ENCODE assay signal across 13 cellular contexts in genomic region chr7:130420943-130421578, GRCh38. TPM values are rescaled to one million over a fixed set of nuclear protein-coding genes. Genes with fewer than 3 reads are reported as not detected.
DNase-seq lines count a peak whose midpoint lies in the region; ATAC-seq, FAIRE-seq and TF ChIP-seq lines count a peak whose summit lies in the region.
"Had no signal": no experiment of that assay in that cellular context is flagged by ENCODE, and none has a peak within 500 bp of the region (broad histone marks: within the 10 kb centered on the region; RNA-seq: fewer than 3 reads in every experiment).

No MANE protein-coding gene starts in this region.

- H3K18ac ChIP-seq in trophoblast cell (ENCODE audit: low read length): no peak overlapping the region

- H2BK120ac ChIP-seq in trophoblast cell (ENCODE audit: insufficient read depth, low read length, poor library complexity): no peak overlapping the region

- no peak overlapping the region for H3K14ac ChIP-seq in trophoblast cell (ENCODE audit: low read length)

- H2BK12ac ChIP-seq in trophoblast cell (ENCODE audit: low read length): no peak overlapping the region

- no peak overlapping the region for H3K9ac ChIP-seq in trophoblast cell (ENCODE audit: low read length)

- no peak overlapping the region for H2AK5ac ChIP-seq in trophoblast cell (ENCODE audit: low read length)

- H3K4me3 ChIP-seq in BE2C (ENCODE audit: low read depth, low read length) (peak overlapping the region; percentile 15), mucosa of descending colon (no peak overlapping the region), small intestine (ENCODE audit: low read depth in 1 of 2, low read length in 2 of 2) (no peak overlapping the region), trophoblast cell (ENCODE audit: low read depth, low read length) (no peak overlapping the region)
- H3K4me3 ChIP-seq: esophagus muscularis mucosa had no signal

- no peak for FAIRE-seq in small intestine (lab: Jason Lieb, UNC)
- FAIRE-seq: GM19239 had no signal

- H3K27me3 ChIP-seq in BE2C (no peaks in the 10 kb centered on the region), small intestine (ENCODE audit: control insufficient read depth in 2 of 2, insufficient read depth in 2 of 2, low read length in 2 of 2) (no peaks in the 10 kb centered on the region), trophoblast cell (ENCODE audit: insufficient read depth, low read length) (no peaks in the 10 kb centered on the region)
- H3K27me3 ChIP-seq: esophagus muscularis mucosa had no signal

- H4K8ac ChIP-seq in trophoblast cell (ENCODE audit: low read depth, low read length): no peak overlapping the region

- H3K4me3 Mint-ChIP-seq in brain: peak overlapping the region; percentile 55 to 82 (median 59)

- H3K4me2 ChIP-seq in trophoblast cell (ENCODE audit: low read length): no peak overlapping the region

- H4K91ac ChIP-seq in trophoblast cell (ENCODE audit: low read depth, low read length): no peak overlapping the region

- H3K23ac ChIP-seq in trophoblast cell (ENCODE audit: low read length): no peak overlapping the region

- no peaks in the 10 kb centered on the region for H3K79me2 ChIP-seq in trophoblast cell (ENCODE audit: control insufficient read depth, insufficient read depth, low read length, poor library complexity)

- 65 to 78% (median 75%) methylated on average over 4 of the region's 4 CpGs for WGBS in small intestine, 3 donors
- WGBS in trophoblast cell (ENCODE audit: extremely low coverage, insufficient coverage, insufficient read length): no CpG with 5 or more reads among the region's 4 CpGs

- H3K9me3 Mint-ChIP-seq in brain: no peaks in the 10 kb centered on the region

- intact Hi-C loops in mucosa of descending colon (cut with DNase I, micrococcal nuclease): no loop called here

- H3K27ac Mint-ChIP-seq in brain: peak overlapping the region; percentile 92 to 99 (median 98)

- H4K12ac ChIP-seq in trophoblast cell (ENCODE audit: low read depth, low read length): no peak overlapping the region

- peak; percentile 11 for ATAC-seq in mucosa of descending colon
- no peak for ATAC-seq in GM18909 (IDR thresholded peaks at IDR 0.05; ENCODE audit: poor library complexity, unreplicated experiment)

- H3K36me3 ChIP-seq in BE2C (no peaks in the 10 kb centered on the region; the same call in 1 of the 2 replicates), mucosa of descending colon (ENCODE audit: low read depth) (no peaks in the 10 kb centered on the region), small intestine (ENCODE audit: control insufficient read depth in 2 of 2, insufficient read depth in 2 of 2, low read length in 2 of 2) (no peaks in the 10 kb centered on the region), trophoblast cell (ENCODE audit: control insufficient read depth in 1 of 2, insufficient read depth in 2 of 2, low read length in 2 of 2) (no peaks in the 10 kb centered on the region)
- H3K36me3 ChIP-seq: esophagus muscularis mucosa had no signal

- no peak overlapping the region for H2AFZ ChIP-seq in trophoblast cell (ENCODE audit: insufficient read depth, low read length, poor library complexity)

- DNase-seq in BE2C: no peak
- peak; percentile 79 to 82 for DNase-seq in NCI-H1930 (lab: John Stamatoyannopoulos, UW)
- DNase-seq in mucosa of descending colon: no peak
- DNase-seq in small intestine: no peak
- no peak for DNase-seq in trophoblast cell
- DNase-seq in OCI-M1 (lab: John Stamatoyannopoulos, UW): no peak
- DNase-seq: activated CD4-positive, alpha-beta T cell treated with anti-CD3 and anti-CD28 coated beads, Interleukin-2, amount 50 U/mL, for 4 hours; H7 had no signal

- peaks cover 82% of the 10 kb centered on the region for H3K4me1 Mint-ChIP-seq in brain

- TF ChIP-seq CTCF in BE2C (IDR thresholded peaks at IDR 0.05; ENCODE audit: low read depth, low read length): no peak
- TF ChIP-seq CTCF in brain (conservative IDR thresholded peaks at IDR 0.05): no peak
- no peak for TF ChIP-seq CTCF in mucosa of descending colon (IDR thresholded peaks at IDR 0.05)

- H3K4me1 ChIP-seq in BE2C: peaks cover 15% of the 10 kb centered on the region
- H3K4me1 ChIP-seq in mucosa of descending colon (ENCODE audit: low read depth): no peaks in the 10 kb centered on the region
- H3K4me1 ChIP-seq in small intestine (ENCODE audit: control insufficient read depth in 2 of 2, insufficient read depth in 1 of 2, low read depth in 1 of 2, low read length in 1 of 2): no peaks in the 10 kb centered on the region
- peaks cover 3 to 6% of the 10 kb centered on the region in 2 experiments for H3K4me1 ChIP-seq in trophoblast cell (ENCODE audit: control insufficient read depth in 1 of 2, insufficient read depth in 2 of 2, low read length in 2 of 2)

- no peaks in the 10 kb centered on the region for H3K9me3 ChIP-seq in BE2C
- no peaks in the 10 kb centered on the region for H3K9me3 ChIP-seq in mucosa of descending colon
- no peaks in the 10 kb centered on the region for H3K9me3 ChIP-seq in small intestine (ENCODE audit: control insufficient read depth, low read depth)
- no peaks in the 10 kb centered on the region for H3K9me3 ChIP-seq in trophoblast cell (ENCODE audit: insufficient read depth, low read depth, low read length)
- H3K9me3 ChIP-seq: esophagus muscularis mucosa had no signal

- no peak overlapping the region for H2BK5ac ChIP-seq in trophoblast cell (ENCODE audit: low read depth, low read length, poor library complexity)

- no peak overlapping the region for H3K27ac ChIP-seq in small intestine (ENCODE audit: low read depth in 1 of 2, low read length in 1 of 2)
- no peak overlapping the region for H3K27ac ChIP-seq in trophoblast cell (ENCODE audit: low read depth, low read length)
- H3K27ac ChIP-seq: esophagus muscularis mucosa had no signal

- no peaks in the 10 kb centered on the region for H3K27me3 Mint-ChIP-seq in brain

- no peak overlapping the region for H3K4ac ChIP-seq in trophoblast cell (ENCODE audit: low read depth, low read length)

- H3K79me1 ChIP-seq in trophoblast cell (ENCODE audit: low read length): peaks cover 6% of the 10 kb centered on the region

- H3K36me3 Mint-ChIP-seq in brain: peaks cover 4% of the 10 kb centered on the region

RNA-seq across cellular contexts. Expression of gene CEP41, which starts 19.8 kb away (rescaled TPM):
- polyA plus RNA-seq in BE2C (2012; ENCODE audit: insufficient read depth, insufficient read length, low read depth): 23.2 TPM
- 86.1 TPM for polyA plus RNA-seq in brain (ENCODE audit: insufficient read depth, low read depth, low replicate concordance)
- total RNA-seq in mucosa of descending colon: 1 to 10 TPM; 6.4 to 8.3 (median 6.6) TPM
- 1 to 10 TPM in 2 of 3 donors, not detected in 1; 3.0 to 6.2 TPM for polyA plus RNA-seq in small intestine
- polyA plus RNA-seq in trophoblast cell (2013): 13.5 and 14.0 TPM in 2 replicates

RNA-seq across cellular contexts. Expression of gene CPA1, which starts 40.8 kb away (rescaled TPM):
- polyA plus RNA-seq in BE2C (2012; ENCODE audit: insufficient read depth, insufficient read length, low read depth): 0.68 TPM
- polyA plus RNA-seq in brain (ENCODE audit: insufficient read depth, low read depth, low replicate concordance): not detected
- total RNA-seq in mucosa of descending colon: not detected
- 10 to 100 TPM in 2 of 3 donors, under 1 TPM in 1; 0.28 to 12.7 (median 12.2) TPM for polyA plus RNA-seq in small intestine
- 0.14 TPM in 2 replicates for polyA plus RNA-seq in trophoblast cell (2013)
- total RNA-seq: esophagus muscularis mucosa, NCI-H460 had no signal

Comparison
In these comparisons a context has a peak if more than half of its experiments do, and no peak if none do; other contexts are left out.
1. DNase-seq: peak in NCI-H1930 (2 of 2); none in BE2C (single experiment), mucosa of descending colon (0 of 3), small intestine (single experiment), trophoblast cell (0 of 2) and OCI-M1 (single experiment).
2. RNA of gene CEP41, which starts 19.8 kb away (polyA plus RNA-seq): 86.1 TPM in brain (single experiment); 3.0 to 6.2 TPM in small intestine; every median in the first group is over 10 times any median in the second.